ENCODE assay signal across 11 cellular contexts in the genomic region with DNA sequence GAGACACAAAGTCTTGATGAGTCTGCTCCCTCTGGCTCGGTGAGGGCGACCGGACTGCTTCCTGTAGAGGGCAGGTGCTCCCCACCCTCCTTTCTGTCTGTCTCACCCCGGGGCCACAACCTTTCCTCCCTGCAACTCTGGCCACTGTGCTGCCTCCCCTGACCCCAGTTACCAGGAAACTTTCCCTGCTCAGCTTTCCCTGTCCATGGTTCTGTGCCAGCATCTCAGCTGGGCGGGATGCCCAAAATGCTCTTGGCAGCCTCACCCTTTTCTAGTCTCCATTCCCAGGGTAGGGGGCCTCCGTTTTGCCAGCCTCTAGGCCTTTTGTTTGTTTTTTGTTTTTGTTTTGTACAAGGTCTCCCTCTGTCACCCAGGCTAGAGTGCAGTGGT. TPM values are rescaled to one million over a fixed set of nuclear protein-coding genes. Genes with fewer than 3 reads are reported as not detected.
DNase-seq lines count a peak whose midpoint lies in the region; ATAC-seq and TF ChIP-seq lines count a peak whose summit lies in the region.
"Had no signal": no experiment of that assay in that cellular context is flagged by ENCODE, and none has a peak within 500 bp of the region (broad histone marks: within the 10 kb centered on the region; RNA-seq: fewer than 3 reads in every experiment).

No MANE protein-coding gene starts in this region.

- no peak overlapping the region for H3K4me2 ChIP-seq in GM23248 (ENCODE audit: unreplicated experiment)

- H3K4me3 Mint-ChIP-seq in activated T-helper 1 cell treated with anti-CD3 and anti-CD28 coated beads, Interleukin-12 subunit alpha, Interleukin-12 subunit beta, Interleukin-2, Interleukin-4 antibody, amounts not matched to agents 30 ng/mL and 10 ng/mL and 1 ng/mL, durations not matched to agents 14 hours and 24 hours and 36 hours, result peak overlapping the region; percentile 82

- H3K9me3 ChIP-seq in GM23248 (ENCODE audit: low read depth) (no peaks in the 10 kb centered on the region), heart right ventricle (no peaks in the 10 kb centered on the region), psoas muscle (no peaks in the 10 kb centered on the region)
- H3K9me3 ChIP-seq: mucosa of descending colon, SJCRH30 had no signal

- WGBS in GM23248 (ENCODE audit: low coverage in 1 of 2, low lambda C conversion rate in 2 of 2, missing lambda C conversion rate in 2 of 2), 2 experiments, result 81 to 84% methylated on average over 6 of the region's 6 CpGs
- 35 to 41% methylated on average over 6 of the region's 6 CpGs for whole genome bisulfite sequencing in heart right ventricle, 2 donors
- WGBS in psoas muscle, 3 donors, result 17 to 27% (median 20%) methylated on average over 6 of the region's 6 CpGs

- H3K4me1 Mint-ChIP-seq in activated T-helper 1 cell treated with anti-CD3 and anti-CD28 coated beads, Interleukin-12 subunit alpha, Interleukin-12 subunit beta, Interleukin-2, Interleukin-4 antibody, amounts not matched to agents 30 ng/mL and 10 ng/mL and 1 ng/mL, durations not matched to agents 14 hours and 24 hours and 36 hours (ENCODE audit: low read depth), result peaks cover 11% of the 10 kb centered on the region

- peak; percentile 20 for DNase-seq in GM23248
- DNase-seq in activated T-helper 1 cell treated with anti-CD3 and anti-CD28 coated beads, Interleukin-12 subunit alpha, Interleukin-12 subunit beta, Interleukin-2, Interleukin-4 antibody, amounts not matched to agents 30 ng/mL and 10 ng/mL and 1 ng/mL, durations not matched to agents 14 hours and 24 hours and 36 hours (ENCODE audit: low spot score), result no peak
- DNase-seq in heart right ventricle, result peak; percentile 73 to 74
- DNase-seq in psoas muscle, result peak; percentile 46 to 77

- in situ Hi-C loops in GM23248 (cut with MboI), result no loop called here

- peak in 7 of 8 donors; percentile 26 to 67 (median 52) for ATAC-seq in heart right ventricle
- ATAC-seq in psoas muscle, result peak; percentile 20 to 55 (median 48)
- no peak for ATAC-seq in HG03378 (IDR thresholded peaks at IDR 0.05; ENCODE audit: unreplicated experiment)
- no peak for ATAC-seq in GM18873 (IDR thresholded peaks at IDR 0.05; ENCODE audit: low FRiP score, unreplicated experiment)
- ATAC-seq in HG02981 (IDR thresholded peaks at IDR 0.05; ENCODE audit: unreplicated experiment), result no peak
- no peak for ATAC-seq in GM21529 (IDR thresholded peaks at IDR 0.05; ENCODE audit: unreplicated experiment)

- H3K36me3 Mint-ChIP-seq in activated T-helper 1 cell treated with anti-CD3 and anti-CD28 coated beads, Interleukin-12 subunit alpha, Interleukin-12 subunit beta, Interleukin-2, Interleukin-4 antibody, amounts not matched to agents 30 ng/mL and 10 ng/mL and 1 ng/mL, durations not matched to agents 14 hours and 24 hours and 36 hours (ENCODE audit: low read depth), result peaks cover 12% of the 10 kb centered on the region

- no peaks in the 10 kb centered on the region for H3F3A ChIP-seq in GM23248 (ENCODE audit: insufficient read depth)

- H3K9me2 ChIP-seq in GM23248 (ENCODE audit: insufficient read depth), result no peaks in the 10 kb centered on the region

- H3K27me3 Mint-ChIP-seq in activated T-helper 1 cell treated with anti-CD3 and anti-CD28 coated beads, Interleukin-12 subunit alpha, Interleukin-12 subunit beta, Interleukin-2, Interleukin-4 antibody, amounts not matched to agents 30 ng/mL and 10 ng/mL and 1 ng/mL, durations not matched to agents 14 hours and 24 hours and 36 hours (ENCODE audit: insufficient read depth), result peaks cover 2% of the 10 kb centered on the region

- peak overlapping the region; percentile 48 for H3K27ac Mint-ChIP-seq in activated T-helper 1 cell treated with anti-CD3 and anti-CD28 coated beads, Interleukin-12 subunit alpha, Interleukin-12 subunit beta, Interleukin-2, Interleukin-4 antibody, amounts not matched to agents 30 ng/mL and 10 ng/mL and 1 ng/mL, durations not matched to agents 14 hours and 24 hours and 36 hours

- no peak overlapping the region for H3K27ac ChIP-seq in GM23248
- H3K27ac ChIP-seq in heart right ventricle, result peak overlapping the region in 7 of 10 donors; percentile 8 to 94 (median 90)
- no peak overlapping the region for H3K27ac ChIP-seq in psoas muscle
- H3K27ac ChIP-seq: SJCRH30 had no signal

- peaks cover 4% of the 10 kb centered on the region; the same call in 1 of the 2 replicates for H3K4me1 ChIP-seq in GM23248 (ENCODE audit: insufficient read depth)
- peaks cover 7 to 35% (median 18%) of the 10 kb centered on the region in 9 donors for H3K4me1 ChIP-seq in heart right ventricle
- H3K4me1 ChIP-seq in psoas muscle, result peaks cover 16% of the 10 kb centered on the region
- H3K4me1 ChIP-seq: SJCRH30 had no signal

- no peak overlapping the region for H2AFZ ChIP-seq in GM23248

- no peak for TF ChIP-seq CTCF in heart right ventricle (IDR thresholded peaks at IDR 0.05)
- TF ChIP-seq CTCF in psoas muscle (IDR thresholded peaks at IDR 0.05), result no peak

- no peak overlapping the region for H3K9ac ChIP-seq in GM23248

- intact Hi-C loops in activated T-helper 1 cell treated with anti-CD3 and anti-CD28 coated beads, Interleukin-12 subunit alpha, Interleukin-12 subunit beta, Interleukin-2, Interleukin-4 antibody, amounts not matched to agents 30 ng/mL and 10 ng/mL and 1 ng/mL, durations not matched to agents 14 hours and 24 hours and 36 hours (cut with micrococcal nuclease), result loop anchor here (5.0 kb wide), 1 partner anchor 251 kb away; the partner anchor contains the start of gene MYBBP1A
- intact Hi-C loops in heart right ventricle (cut with DNase I) (loop anchor here in 1 of 10 donors (5.0 kb wide), 1 partner anchor 69 kb away; no protein-coding TSS in a partner anchor), psoas muscle (cut with DNase I) (no loop called here)

- H3K36me3 ChIP-seq in GM23248 (ENCODE audit: low read depth) (no peaks in the 10 kb centered on the region), heart right ventricle (peaks cover 0 to 28% (median 0%) of the 10 kb centered on the region in 9 donors), psoas muscle (ENCODE audit: insufficient read depth in 1 of 2, low read depth in 1 of 2) (peaks cover 0 to 6% of the 10 kb centered on the region in 2 donors)
- H3K36me3 ChIP-seq: SJCRH30 had no signal

- H4K20me1 ChIP-seq in GM23248 (ENCODE audit: insufficient read depth), result no peaks in the 10 kb centered on the region

- H3K4me3 ChIP-seq in GM23248 (no peak overlapping the region), heart right ventricle (peak overlapping the region in 5 of 10 donors; percentile 71 to 99 (median 87)), psoas muscle (peak overlapping the region; percentile 87)

- no peaks in the 10 kb centered on the region for H3K79me2 ChIP-seq in GM23248 (ENCODE audit: insufficient read depth)

- H3K9me3 Mint-ChIP-seq in activated T-helper 1 cell treated with anti-CD3 and anti-CD28 coated beads, Interleukin-12 subunit alpha, Interleukin-12 subunit beta, Interleukin-2, Interleukin-4 antibody, amounts not matched to agents 30 ng/mL and 10 ng/mL and 1 ng/mL, durations not matched to agents 14 hours and 24 hours and 36 hours, result no peaks in the 10 kb centered on the region

- H3K27me3 ChIP-seq in GM23248 (replicated peaks; ENCODE audit: insufficient read depth) (no peaks in the 10 kb centered on the region), heart right ventricle (no peaks in the 10 kb centered on the region), psoas muscle (ENCODE audit: insufficient read depth in 3 of 3, low read length in 2 of 3) (no peaks in the 10 kb centered on the region)
- H3K27me3 ChIP-seq: SJCRH30 had no signal

RNA-seq across cellular contexts. Expression of gene PLD2, which starts 1.4 kb away (rescaled TPM):
- total RNA-seq in GM23248 (2014; rRNA removed; shearing (Covaris generic)), result 20.9 and 22.0 TPM in 2 replicates
- 11.9 and 12.3 TPM in 2 replicates for polyA plus RNA-seq in GM23248 (2016; fragmentation: Nextera tagmentation; extraction: Ambion mirVana)
- 16.7 and 22.2 TPM in 2 replicates for total RNA-seq in activated T-helper 1 cell treated with anti-CD3 and anti-CD28 coated beads, Interleukin-12 subunit alpha, Interleukin-12 subunit beta, Interleukin-2, Interleukin-4 antibody, amounts not matched to agents 30 ng/mL and 10 ng/mL and 1 ng/mL, durations not matched to agents 14 hours and 24 hours and 36 hours
- 10 to 100 TPM in 6 of 10 donors, 1 to 10 TPM in 4; 6.4 to 18.6 (median 10.4) TPM for total RNA-seq in heart right ventricle
- 10 to 100 TPM in 1 of 2 donors, 1 to 10 TPM in 1; 5.6 to 20.7 TPM for polyA plus RNA-seq in heart right ventricle
- 1 to 10 TPM; 3.7 to 7.5 (median 4.3) TPM for total RNA-seq in psoas muscle
- 1 to 10 TPM; 2.4 to 4.2 (median 3.0) TPM for polyA plus RNA-seq in psoas muscle

RNA-seq across cellular contexts. Expression of gene PSMB6, which starts 12.4 kb away (rescaled TPM):
- total RNA-seq in GM23248 (2014; rRNA removed; shearing (Covaris generic)), result 92.1 and 148 TPM in 2 replicates
- 308 and 315 TPM in 2 replicates for polyA plus RNA-seq in GM23248 (2016; fragmentation: Nextera tagmentation; extraction: Ambion mirVana)
- total RNA-seq in activated T-helper 1 cell treated with anti-CD3 and anti-CD28 coated beads, Interleukin-12 subunit alpha, Interleukin-12 subunit beta, Interleukin-2, Interleukin-4 antibody, amounts not matched to agents 30 ng/mL and 10 ng/mL and 1 ng/mL, durations not matched to agents 14 hours and 24 hours and 36 hours, result 205 and 208 TPM in 2 replicates
- 100 to 1,000 TPM; 160 to 221 (median 176) TPM for total RNA-seq in heart right ventricle
- 100 to 1,000 TPM; 151 to 386 TPM for polyA plus RNA-seq in heart right ventricle
- 100 to 1,000 TPM; 160 to 254 (median 234) TPM for total RNA-seq in psoas muscle
- polyA plus RNA-seq in psoas muscle, result 100 to 1,000 TPM; 416 to 561 (median 427) TPM

RNA-seq across cellular contexts. Expression of gene GLTPD2, which starts 19.6 kb away (rescaled TPM):
- 2.2 TPM in 1 of 2 replicates, not detected in the other for total RNA-seq in GM23248 (2014; rRNA removed; shearing (Covaris generic))
- 0.50 and 0.61 TPM in 2 replicates for polyA plus RNA-seq in GM23248 (2016; fragmentation: Nextera tagmentation; extraction: Ambion mirVana)
- not detected in 2 replicates for total RNA-seq in activated T-helper 1 cell treated with anti-CD3 and anti-CD28 coated beads, Interleukin-12 subunit alpha, Interleukin-12 subunit beta, Interleukin-2, Interleukin-4 antibody, amounts not matched to agents 30 ng/mL and 10 ng/mL and 1 ng/mL, durations not matched to agents 14 hours and 24 hours and 36 hours
- under 1 TPM in 1 of 10 donors, not detected in 9; 0.25 TPM for total RNA-seq in heart right ventricle
- not detected for polyA plus RNA-seq in heart right ventricle
- not detected for total RNA-seq in psoas muscle
- polyA plus RNA-seq in psoas muscle, result not detected
- total RNA-seq: mucosa of descending colon, SJCRH30, temporal lobe had no signal

RNA-seq across cellular contexts. Expression of gene VMO1, which starts 22.2 kb away (rescaled TPM):
- not detected in 2 replicates for total RNA-seq in GM23248 (2014; rRNA removed; shearing (Covaris generic))
- polyA plus RNA-seq in GM23248 (2016; fragmentation: Nextera tagmentation; extraction: Ambion mirVana) (0.63 and 0.93 TPM in 2 replicates), heart right ventricle (1 to 10 TPM; 1.2 to 1.8 TPM), psoas muscle (1 to 10 TPM in 2 of 3 donors, under 1 TPM in 1; 0.84 to 3.1 (median 1.8) TPM)
- not detected in 2 replicates for total RNA-seq in activated T-helper 1 cell treated with anti-CD3 and anti-CD28 coated beads, Interleukin-12 subunit alpha, Interleukin-12 subunit beta, Interleukin-2, Interleukin-4 antibody, amounts not matched to agents 30 ng/mL and 10 ng/mL and 1 ng/mL, durations not matched to agents 14 hours and 24 hours and 36 hours
- total RNA-seq in heart right ventricle (1 to 10 TPM in 1 of 10 donors, under 1 TPM in 7, not detected in 2; 0.38 to 2.1 (median 0.59) TPM), psoas muscle (under 1 TPM; 0.42 to 0.84 (median 0.64) TPM)

Comparison
In these comparisons a context has a peak if more than half of its experiments do, and no peak if none do; other contexts are left out.
1. H3K27ac ChIP-seq: peak in heart right ventricle (7 of 10); none in GM23248 (single experiment) and psoas muscle (single experiment).
2. ATAC-seq: peak in heart right ventricle (7 of 8) and psoas muscle (4 of 4); none in HG03378 (single experiment), GM18873 (single experiment), HG02981 (single experiment) and GM21529 (single experiment).